Comparison of ENCODE assay signal across 8 cellular contexts in the genomic region with DNA sequence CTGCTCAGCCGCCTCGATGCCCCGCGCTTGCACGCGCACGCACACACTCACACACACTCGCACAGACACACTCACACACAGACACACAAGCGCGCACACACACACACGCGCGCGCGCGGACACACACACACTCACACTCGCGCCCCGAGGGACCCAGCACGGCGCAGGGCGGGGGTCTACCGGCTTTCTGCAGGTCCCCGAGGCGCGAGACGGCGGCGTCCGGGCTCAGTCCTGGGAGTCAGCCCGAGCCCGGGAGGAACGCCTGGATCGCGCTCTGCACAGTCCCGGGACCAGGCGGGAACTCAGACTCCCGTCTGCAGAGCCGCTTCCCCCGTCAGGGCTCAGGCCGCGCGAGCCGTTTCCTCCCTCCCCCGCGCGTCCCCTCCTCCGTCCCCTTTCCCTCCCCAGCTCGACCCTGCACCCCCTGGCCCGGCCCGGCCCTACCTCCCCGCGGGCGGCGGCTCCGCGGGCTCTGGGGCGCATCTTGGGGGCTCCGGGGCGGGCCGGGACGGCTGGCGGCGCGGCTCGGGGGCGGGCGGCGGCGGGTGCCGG. TPM values are rescaled to one million over a fixed set of nuclear protein-coding genes. Genes with fewer than 3 reads are reported as not detected.
DNase-seq lines count a peak whose midpoint lies in the region; ATAC-seq, FAIRE-seq and TF ChIP-seq lines count a peak whose summit lies in the region.

No MANE protein-coding gene starts in this region.

- CTCF ChIA-PET in A549 (lab: Yijun Ruan, JAX) (interaction anchor here (1.3 to 14.5 kb wide), 3 partner anchors 12 to 123 kb away, joined by 3 to 493 read pairs (median 3); no protein-coding TSS in a partner anchor), GM10248 (lab: Yijun Ruan, JAX) (interaction anchor here (1.4 kb wide), 1 partner anchor 13 kb away, joined by 5 read pairs; no protein-coding TSS in a partner anchor)
- CTCF ChIA-PET in activated CD4-positive, alpha-beta memory T cell treated with anti-CD3 and anti-CD28 coated beads, Interleukin-2, amount 10 ng/mL, durations not matched to agents 7 days and 5 days (lab: Charles Lee) = no interaction called here

- no peak overlapping the region for H3K27ac Mint-ChIP-seq in activated CD4-positive, alpha-beta memory T cell treated with anti-CD3 and anti-CD28 coated beads, Interleukin-2, amount 10 ng/mL, durations not matched to agents 7 days and 5 days

- TF ChIP-seq CTCF in A549 (IDR thresholded peaks at IDR 0.05) (no peak), GM10248 (IDR thresholded peaks at IDR 0.05; ENCODE audit: control extremely low read depth, extremely low read depth, low read depth, missing control alignments) (no peak), omental fat pad (IDR thresholded peaks at IDR 0.05) (no peak)

- H3K27me3 Mint-ChIP-seq in activated CD4-positive, alpha-beta memory T cell treated with anti-CD3 and anti-CD28 coated beads, Interleukin-2, amount 10 ng/mL, durations not matched to agents 7 days and 5 days = peaks cover 61% of the 10 kb centered on the region

- DNase-seq in A549 (ENCODE audit: low read depth in 1 of 2, low spot score in 1 of 2) (peak; percentile 33 to 57), GM10248 (ENCODE audit: extremely low spot score) (peak; percentile 37), germinal center (ENCODE audit: low spot score) (peak; percentile 18), omental fat pad (ENCODE audit: low spot score) (no peak), erythroblast (lab: John Stamatoyannopoulos, UW) (no peak)
- DNase-seq in activated CD4-positive, alpha-beta memory T cell treated with anti-CD3 and anti-CD28 coated beads, Interleukin-2, amount 10 ng/mL, durations not matched to agents 7 days and 5 days = no peak

- no peaks in the 10 kb centered on the region; the same call in 2 of the 3 replicates for H3K4me1 ChIP-seq in A549

- peak; percentile 81 to 85 for ATAC-seq in A549
- ATAC-seq in omental fat pad (ENCODE audit: low FRiP score) = peak; percentile 38
- no peak for ATAC-seq in HG03521 (IDR thresholded peaks at IDR 0.05; ENCODE audit: unreplicated experiment)
- no peak for ATAC-seq in GM19395 (IDR thresholded peaks at IDR 0.05; ENCODE audit: unreplicated experiment)

- 25% methylated on average over 22 of the region's 71 CpGs for WGBS in A549 (ENCODE audit: missing lambda C conversion rate)

- no peaks in the 10 kb centered on the region for H3K9me3 Mint-ChIP-seq in activated CD4-positive, alpha-beta memory T cell treated with anti-CD3 and anti-CD28 coated beads, Interleukin-2, amount 10 ng/mL, durations not matched to agents 7 days and 5 days

- H3K4me1 Mint-ChIP-seq in activated CD4-positive, alpha-beta memory T cell treated with anti-CD3 and anti-CD28 coated beads, Interleukin-2, amount 10 ng/mL, durations not matched to agents 7 days and 5 days = peaks cover 10% of the 10 kb centered on the region

- no peak for FAIRE-seq in A549 (lab: Jason Lieb, UNC)

- TF ChIP-seq POLR2A in A549 (IDR thresholded peaks at IDR 0.05; ENCODE audit: low read length) (no peak), erythroblast (IDR thresholded peaks at IDR 0.05; ENCODE audit: low read length) (no peak)

- H3K9me3 ChIP-seq in A549 = no peaks in the 10 kb centered on the region

- H3K4me3 Mint-ChIP-seq in activated CD4-positive, alpha-beta memory T cell treated with anti-CD3 and anti-CD28 coated beads, Interleukin-2, amount 10 ng/mL, durations not matched to agents 7 days and 5 days = peak overlapping the region; percentile 69

- H3K4me2 ChIP-seq in A549 = peak overlapping the region; percentile 92

- H3K36me3 Mint-ChIP-seq in activated CD4-positive, alpha-beta memory T cell treated with anti-CD3 and anti-CD28 coated beads, Interleukin-2, amount 10 ng/mL, durations not matched to agents 7 days and 5 days (ENCODE audit: low read depth) = no peaks in the 10 kb centered on the region

- peak overlapping the region; percentile 63 for H3K4me3 ChIP-seq in A549

- peak overlapping the region; percentile 69 to 95 for H3K27ac ChIP-seq in A549

- POLR2A ChIA-PET in A549 (lab: Yijun Ruan, JAX) = interaction anchor here (0.9 kb wide), 1 partner anchor 102 kb away, joined by 3 read pairs; no protein-coding TSS in a partner anchor
- POLR2A ChIA-PET in GM10248 (lab: Yijun Ruan, JAX) = no interaction called here
- POLR2A ChIA-PET in activated CD4-positive, alpha-beta memory T cell treated with anti-CD3 and anti-CD28 coated beads, Interleukin-2, amount 10 ng/mL, durations not matched to agents 7 days and 5 days (lab: Charles Lee) = no interaction called here

- no peak for TF ChIP-seq RAD21 in A549 (conservative IDR thresholded peaks at IDR 0.05 in 1 of 2, IDR thresholded peaks at IDR 0.05 in 1 of 2)

- TF ChIP-seq EP300 in A549 (IDR thresholded peaks at IDR 0.05) = no peak

TF ChIP-seq in A549, 52 proteins besides CTCF, POLR2A, EP300 and RAD21:
- TF ChIP-seq MAX (IDR thresholded peaks at IDR 0.05) (0 out of 2 replicates have a peak, but pooled peaks have one; percentile 17), HEYL (CRISPR knock-in tag; IDR thresholded peaks at IDR 0.05) (no peak)

RNA-seq across cellular contexts. Expression of gene DENND2A, which starts 0.5 kb away (rescaled TPM):
- 0.61 and 0.63 TPM in 2 replicates for polyA plus RNA-seq in A549 (2011; rRNA removed)
- polyA plus RNA-seq in A549 (2012; cell fraction: cytosol; rRNA removed) = 0.28 and 0.44 TPM in 2 replicates
- 0.66 and 0.70 TPM in 2 replicates for polyA plus RNA-seq in A549 (2012; cell fraction: nucleus; rRNA removed)
- polyA plus RNA-seq in A549 (2017; fragmentation: RNase III; extraction: RNeasy Plus Mini Kit Qiagen cat#74134 plus additional on column Dnase treatment) = 0.37 to 0.54 TPM (median 0.38 TPM) in 3 replicates
- polyA minus RNA-seq in A549 (2011; rRNA and poly(A)+ RNA removed) = 2.6 TPM in 2 replicates
- total RNA-seq in activated CD4-positive, alpha-beta memory T cell treated with anti-CD3 and anti-CD28 coated beads, Interleukin-2, amount 10 ng/mL, durations not matched to agents 7 days and 5 days = not detected
- 10 to 100 TPM in 3 of 4 donors, 1 to 10 TPM in 1; 6.7 to 34.7 (median 15.7) TPM for total RNA-seq in omental fat pad

RNA-seq across cellular contexts. Expression of gene ADCK2, which starts 32.6 kb away (rescaled TPM):
- polyA plus RNA-seq in A549 (2011; rRNA removed) = 13.1 and 14.7 TPM in 2 replicates
- polyA plus RNA-seq in A549 (2012; cell fraction: cytosol; rRNA removed) = 11.3 and 14.3 TPM in 2 replicates
- polyA plus RNA-seq in A549 (2012; cell fraction: nucleus; rRNA removed) = 11.3 and 11.4 TPM in 2 replicates
- 12.6 to 16.1 TPM (median 13.9 TPM) in 3 replicates for polyA plus RNA-seq in A549 (2017; fragmentation: RNase III; extraction: RNeasy Plus Mini Kit Qiagen cat#74134 plus additional on column Dnase treatment)
- polyA minus RNA-seq in A549 (2011; rRNA and poly(A)+ RNA removed) = 15.6 and 18.1 TPM in 2 replicates
- total RNA-seq in activated CD4-positive, alpha-beta memory T cell treated with anti-CD3 and anti-CD28 coated beads, Interleukin-2, amount 10 ng/mL, durations not matched to agents 7 days and 5 days = 10 to 100 TPM; 23.4 to 23.9 TPM
- total RNA-seq in omental fat pad = 10 to 100 TPM; 15.9 to 25.1 (median 20.1) TPM

RNA-seq across cellular contexts. Expression of gene NDUFB2, which starts 56.4 kb away (rescaled TPM):
- polyA plus RNA-seq in A549 (2011; rRNA removed) (381 and 405 TPM in 2 replicates), A549 (2017; fragmentation: RNase III; extraction: RNeasy Plus Mini Kit Qiagen cat#74134 plus additional on column Dnase treatment) (345 to 370 TPM (median 360 TPM) in 3 replicates)
- 917 and 1,079 TPM in 2 replicates for polyA plus RNA-seq in A549 (2012; cell fraction: cytosol; rRNA removed)
- polyA plus RNA-seq in A549 (2012; cell fraction: nucleus; rRNA removed) = 494 and 763 TPM in 2 replicates
- polyA minus RNA-seq in A549 (2011; rRNA and poly(A)+ RNA removed) = 46.4 and 48.2 TPM in 2 replicates
- 100 to 1,000 TPM; 155 to 156 TPM for total RNA-seq in activated CD4-positive, alpha-beta memory T cell treated with anti-CD3 and anti-CD28 coated beads, Interleukin-2, amount 10 ng/mL, durations not matched to agents 7 days and 5 days
- 100 to 1,000 TPM; 118 to 301 (median 234) TPM for total RNA-seq in omental fat pad

Comparison
In these comparisons a context has a peak if more than half of its experiments do, and no peak if none do; other contexts are left out.
1. ATAC-seq: peak in A549 (2 of 2) and omental fat pad (single experiment); none in HG03521 (single experiment) and GM19395 (single experiment).
2. DNase-seq: peak in A549 (2 of 2), GM10248 (single experiment) and germinal center (single experiment); none in activated CD4-positive, alpha-beta memory T cell treated with anti-CD3 and anti-CD28 coated beads, Interleukin-2, amount 10 ng/mL, durations not matched to agents 7 days and 5 days (single experiment), omental fat pad (single experiment) and erythroblast (0 of 2).
3. RNA of gene DENND2A, which starts 0.5 kb away (total RNA-seq): 6.7 to 34.7 TPM in omental fat pad; not detected in activated CD4-positive, alpha-beta memory T cell treated with anti-CD3 and anti-CD28 coated beads, Interleukin-2, amount 10 ng/mL, durations not matched to agents 7 days and 5 days; every median in the first group is over 4 times any median in the second.